In genomic region chr3:169813757-169814517, GRCh38 we compare ENCODE assay signal across 8 cellular contexts. TPM values are rescaled to one million over a fixed set of nuclear protein-coding genes. Genes with fewer than 3 reads are reported as not detected.
DNase-seq lines count a peak whose midpoint lies in the region; ATAC-seq and TF ChIP-seq lines count a peak whose summit lies in the region.

No MANE protein-coding gene starts in this region.

- H3K4me1 Mint-ChIP-seq in activated CD4-positive, alpha-beta T cell treated with anti-CD3 and anti-CD28 coated beads for 36 hours: peaks cover 27% of the 10 kb centered on the region
- peaks cover 28% of the 10 kb centered on the region for H3K4me1 Mint-ChIP-seq in neural crest cell

- H3K27ac Mint-ChIP-seq in activated CD4-positive, alpha-beta T cell treated with anti-CD3 and anti-CD28 coated beads for 36 hours: peak overlapping the region; percentile 82
- peak overlapping the region; percentile 39 for H3K27ac Mint-ChIP-seq in neural crest cell (ENCODE audit: unreplicated experiment)

- H3K4me3 ChIP-seq in transverse colon: peak overlapping the region in 3 of 4 donors; percentile 51 to 64 (median 51)

- peaks cover 6% of the 10 kb centered on the region for H3K27me3 Mint-ChIP-seq in activated CD4-positive, alpha-beta T cell treated with anti-CD3 and anti-CD28 coated beads for 36 hours
- no peaks in the 10 kb centered on the region for H3K27me3 Mint-ChIP-seq in neural crest cell (ENCODE audit: low read depth)

- in situ Hi-C loops in transverse colon (cut with MboI; ENCODE audit: low pct_ligation_motif_present in 1 of 4, low pct_unique_long_range_greater_than_20kb in 1 of 4, low sequenced_read_pairs in 3 of 4): no loop called here

- 56 to 70% methylated on average over 10 to 27 of the region's 27 CpGs for WGBS in transverse colon (ENCODE audit: low coverage in 1 of 2), 2 donors

- H3K4me1 ChIP-seq in transverse colon: peaks cover 0 to 30% (median 14%) of the 10 kb centered on the region in 4 donors

- H3K36me3 ChIP-seq in transverse colon: no peaks in the 10 kb centered on the region

- peak overlapping the region; percentile 77 for H3K4me3 Mint-ChIP-seq in activated CD4-positive, alpha-beta T cell treated with anti-CD3 and anti-CD28 coated beads for 36 hours
- H3K4me3 Mint-ChIP-seq in neural crest cell: peak overlapping the region; percentile 97

- no peak for TF ChIP-seq EP300 in transverse colon (IDR thresholded peaks at IDR 0.05; ENCODE audit: low read depth)

- H3K36me3 Mint-ChIP-seq in activated CD4-positive, alpha-beta T cell treated with anti-CD3 and anti-CD28 coated beads for 36 hours (ENCODE audit: low read depth): peaks cover 10% of the 10 kb centered on the region
- H3K36me3 Mint-ChIP-seq in neural crest cell (ENCODE audit: low read depth): peaks cover 10% of the 10 kb centered on the region

- DNase-seq in NCI-H1694 (lab: John Stamatoyannopoulos, UW) (peak; percentile 43), neural crest cell (ENCODE audit: low read depth, low spot score) (no peak), transverse colon (peak; percentile 75), NCI-H1417 treated with DMSO at 0.1 percent for 48 hours (lab: John Stamatoyannopoulos, UW) (no peak)
- DNase-seq in activated CD4-positive, alpha-beta T cell treated with anti-CD3 and anti-CD28 coated beads for 36 hours: peak; percentile 89
- DNase-seq in effector CD4-positive, alpha-beta T cell: peak; percentile 60

- peak; percentile 42 for TF ChIP-seq CTCF in neural crest cell (conservative IDR thresholded peaks at IDR 0.05)
- TF ChIP-seq CTCF in transverse colon (IDR thresholded peaks at IDR 0.05): peak; percentile 29 to 50 (median 48)

- peaks cover 0 to 9% of the 10 kb centered on the region in 2 donors for H3K9me3 ChIP-seq in transverse colon

- ATAC-seq in GM18498 (IDR thresholded peaks at IDR 0.05; ENCODE audit: unreplicated experiment) (peak; percentile 86), HG02678 (IDR thresholded peaks at IDR 0.05; ENCODE audit: unreplicated experiment) (peak; percentile 79)
- peak; percentile 84 for ATAC-seq in activated CD4-positive, alpha-beta T cell treated with anti-CD3 and anti-CD28 coated beads for 36 hours

- CTCF ChIA-PET in activated CD4-positive, alpha-beta T cell treated with anti-CD3 and anti-CD28 coated beads for 36 hours (lab: Charles Lee): interaction anchor here (0.6 to 1.6 kb wide), 2 partner anchors 40 to 1811 kb away, joined by 3 to 8 read pairs; partner anchors contain the start of gene MYNN

- no peak for TF ChIP-seq POLR2A in transverse colon (IDR thresholded peaks at IDR 0.05)

- H3K27me3 ChIP-seq in transverse colon: no peaks in the 10 kb centered on the region

- H3K9me3 Mint-ChIP-seq in activated CD4-positive, alpha-beta T cell treated with anti-CD3 and anti-CD28 coated beads for 36 hours (ENCODE audit: low read depth): peaks cover 13% of the 10 kb centered on the region
- peaks cover 11% of the 10 kb centered on the region for H3K9me3 Mint-ChIP-seq in neural crest cell

- intact Hi-C loops in activated CD4-positive, alpha-beta T cell treated with anti-CD3 and anti-CD28 coated beads for 36 hours (cut with DNase I, micrococcal nuclease): loop anchor here (1.0 to 5.0 kb wide), 9 partner anchors 42 to 367 kb away; partner anchors contain the start of genes SEC62 (in 2 of the 2), GPR160 (in 1 of the 2), PHC3 (in 1 of the 2) and TERC (in 1 of the 2)
- intact Hi-C loops in transverse colon (cut with DNase I; ENCODE audit: low total_unique reads): no loop called here

- H3K27ac ChIP-seq in transverse colon: no peak overlapping the region

- POLR2A ChIA-PET in activated CD4-positive, alpha-beta T cell treated with anti-CD3 and anti-CD28 coated beads for 36 hours (lab: Charles Lee): interaction anchor here (1.4 kb wide), 1 partner anchor 153 kb away, joined by 3 read pairs; no protein-coding TSS in a partner anchor

RNA-seq across cellular contexts. Expression of gene LRRC34, which starts 1.2 kb away (rescaled TPM):
- 1 to 10 TPM; 3.8 TPM for total RNA-seq in activated CD4-positive, alpha-beta T cell treated with anti-CD3 and anti-CD28 coated beads for 36 hours
- 8.6 and 10.1 TPM in 2 replicates for total RNA-seq in neural crest cell
- 1 to 10 TPM in 2 of 4 donors, not detected in 2; 1.3 to 1.9 TPM for total RNA-seq in transverse colon

RNA-seq across cellular contexts. Expression of gene LRRIQ4, which starts 1.3 kb away (rescaled TPM):
- total RNA-seq in activated CD4-positive, alpha-beta T cell treated with anti-CD3 and anti-CD28 coated beads for 36 hours: under 1 TPM; 0.09 to 0.12 TPM
- total RNA-seq in neural crest cell (0.12 and 0.16 TPM in 2 replicates), transverse colon (not detected)

RNA-seq across cellular contexts. Expression of gene MYNN, which starts 40.7 kb away (rescaled TPM):
- total RNA-seq in activated CD4-positive, alpha-beta T cell treated with anti-CD3 and anti-CD28 coated beads for 36 hours: 10 to 100 TPM; 13.6 to 14.2 TPM
- total RNA-seq in neural crest cell (15.0 and 15.7 TPM in 2 replicates), transverse colon (10 to 100 TPM in 3 of 4 donors, 1 to 10 TPM in 1; 7.0 to 27.3 (median 18.1) TPM)

RNA-seq across cellular contexts. Expression of gene ACTRT3, which starts 44.6 kb away (rescaled TPM):
- total RNA-seq in activated CD4-positive, alpha-beta T cell treated with anti-CD3 and anti-CD28 coated beads for 36 hours: under 1 TPM; 0.40 to 0.62 TPM
- total RNA-seq in neural crest cell: 1.5 TPM in 2 replicates
- total RNA-seq in transverse colon: 1 to 10 TPM in 1 of 4 donors, under 1 TPM in 1, not detected in 2; 0.96 to 2.1 TPM

RNA-seq across cellular contexts. Expression of gene TERC, which starts 49.1 kb away (rescaled TPM):
- 10 to 100 TPM in 1 of 2 experiments, 1 to 10 TPM in 1; 2.6 to 11.1 TPM for total RNA-seq in activated CD4-positive, alpha-beta T cell treated with anti-CD3 and anti-CD28 coated beads for 36 hours
- total RNA-seq in neural crest cell (16.2 and 19.5 TPM in 2 replicates), transverse colon (100 to 1,000 TPM; 221 to 276 (median 247) TPM)

Comparison
In these comparisons a context has a peak if more than half of its experiments do, and no peak if none do; other contexts are left out.
1. DNase-seq: peak in NCI-H1694 (single experiment), activated CD4-positive, alpha-beta T cell treated with anti-CD3 and anti-CD28 coated beads for 36 hours (single experiment), effector CD4-positive, alpha-beta T cell (single experiment) and transverse colon (single experiment); none in neural crest cell (single experiment) and NCI-H1417 treated with DMSO at 0.1 percent for 48 hours (single experiment).
2. Peak in every context shown above with its lines, with median percentiles within 50 percentile points of each other: ATAC-seq.